Comparison of ENCODE assay signal across 8 cellular contexts in the genomic region with DNA sequence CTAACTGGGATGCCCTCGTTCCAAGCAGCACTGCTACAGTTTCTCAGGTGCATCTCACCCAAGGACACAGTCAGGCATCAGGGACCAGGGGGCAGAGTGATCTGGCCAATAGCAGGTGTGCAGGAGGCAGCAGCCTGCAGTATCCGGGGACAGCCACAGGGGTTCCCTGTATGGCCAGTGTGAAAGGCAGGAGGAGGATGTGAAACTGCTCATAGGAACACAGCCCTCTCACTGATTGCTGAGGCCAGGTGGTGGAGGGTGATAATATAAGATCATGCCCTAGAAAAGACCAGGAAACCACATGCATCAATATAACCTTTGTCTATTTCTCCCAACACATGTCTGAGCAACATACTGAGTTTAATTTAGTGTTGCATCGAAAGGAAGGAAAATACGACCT.
DNase-seq lines count a peak whose midpoint lies in the region; ATAC-seq and TF ChIP-seq lines count a peak whose summit lies in the region.

No MANE protein-coding gene starts in this region.

- H3K4me3 Mint-ChIP-seq in stimulated activated naive B cell treated with anti-CD40 and anti-IgM and Interleukin-4, amounts not matched to agents 10 μg/mL and 1 μg/mL and 100 μg/mL, for 72 hours: no peak overlapping the region
- no peak overlapping the region for H3K4me3 Mint-ChIP-seq in chondrocyte (ENCODE audit: unreplicated experiment)

- no peaks in the 10 kb centered on the region for H3K9me3 Mint-ChIP-seq in stimulated activated naive B cell treated with anti-CD40 and anti-IgM and Interleukin-4, amounts not matched to agents 10 μg/mL and 1 μg/mL and 100 μg/mL, for 72 hours
- H3K9me3 Mint-ChIP-seq in chondrocyte (ENCODE audit: low read depth): no peaks in the 10 kb centered on the region

- peaks cover 8 to 11% of the 10 kb centered on the region in 2 donors for H3K4me1 Mint-ChIP-seq in stimulated activated naive B cell treated with anti-CD40 and anti-IgM and Interleukin-4, amounts not matched to agents 10 μg/mL and 1 μg/mL and 100 μg/mL, for 72 hours
- H3K4me1 Mint-ChIP-seq in chondrocyte (ENCODE audit: low read depth): no peaks in the 10 kb centered on the region

- H3K36me3 Mint-ChIP-seq in stimulated activated naive B cell treated with anti-CD40 and anti-IgM and Interleukin-4, amounts not matched to agents 10 μg/mL and 1 μg/mL and 100 μg/mL, for 72 hours: no peaks in the 10 kb centered on the region
- H3K36me3 Mint-ChIP-seq in chondrocyte (ENCODE audit: low read depth): no peaks in the 10 kb centered on the region

- ATAC-seq in GM19455 (IDR thresholded peaks at IDR 0.05; ENCODE audit: unreplicated experiment) (peak; percentile 100), HG03280 (IDR thresholded peaks at IDR 0.05; ENCODE audit: unreplicated experiment) (peak; percentile 100), SK-N-SH treated with all-trans-retinoic acid at 6 μM for 48 hours (peak; percentile 70)
- ATAC-seq in stimulated activated naive B cell treated with anti-CD40 and anti-IgM and Interleukin-4, amounts not matched to agents 10 μg/mL and 1 μg/mL and 100 μg/mL, for 72 hours (replicated peaks): peak; percentile 100

- no peak overlapping the region for H3K27ac Mint-ChIP-seq in stimulated activated naive B cell treated with anti-CD40 and anti-IgM and Interleukin-4, amounts not matched to agents 10 μg/mL and 1 μg/mL and 100 μg/mL, for 72 hours
- no peak overlapping the region for H3K27ac Mint-ChIP-seq in chondrocyte (ENCODE audit: unreplicated experiment)

- no peak for TF ChIP-seq CTCF in chondrocyte (IDR thresholded peaks at IDR 0.05)

- DNase-seq in EL (peak; percentile 12), chondrocyte (ENCODE audit: low spot score) (no peak), hypothalamus (lab: John Stamatoyannopoulos, UW) (no peak)
- DNase-seq in stimulated activated naive B cell treated with anti-CD40 and anti-IgM and Interleukin-4, amounts not matched to agents 10 μg/mL and 1 μg/mL and 100 μg/mL, for 72 hours: peak; percentile 68
- no peak for DNase-seq in activated CD8-positive, alpha-beta memory T cell treated with anti-CD3 and anti-CD28 coated beads for 24 hours

- H3K27me3 Mint-ChIP-seq in stimulated activated naive B cell treated with anti-CD40 and anti-IgM and Interleukin-4, amounts not matched to agents 10 μg/mL and 1 μg/mL and 100 μg/mL, for 72 hours: no peaks in the 10 kb centered on the region
- H3K27me3 Mint-ChIP-seq in chondrocyte (ENCODE audit: low read depth): peaks cover 5% of the 10 kb centered on the region

TF ChIP-seq in SK-N-SH treated with all-trans-retinoic acid at 6 μM for 48 hours, 23 proteins besides CTCF, POLR2A, EP300 and RAD21:
- TF ChIP-seq, protein P1, sequence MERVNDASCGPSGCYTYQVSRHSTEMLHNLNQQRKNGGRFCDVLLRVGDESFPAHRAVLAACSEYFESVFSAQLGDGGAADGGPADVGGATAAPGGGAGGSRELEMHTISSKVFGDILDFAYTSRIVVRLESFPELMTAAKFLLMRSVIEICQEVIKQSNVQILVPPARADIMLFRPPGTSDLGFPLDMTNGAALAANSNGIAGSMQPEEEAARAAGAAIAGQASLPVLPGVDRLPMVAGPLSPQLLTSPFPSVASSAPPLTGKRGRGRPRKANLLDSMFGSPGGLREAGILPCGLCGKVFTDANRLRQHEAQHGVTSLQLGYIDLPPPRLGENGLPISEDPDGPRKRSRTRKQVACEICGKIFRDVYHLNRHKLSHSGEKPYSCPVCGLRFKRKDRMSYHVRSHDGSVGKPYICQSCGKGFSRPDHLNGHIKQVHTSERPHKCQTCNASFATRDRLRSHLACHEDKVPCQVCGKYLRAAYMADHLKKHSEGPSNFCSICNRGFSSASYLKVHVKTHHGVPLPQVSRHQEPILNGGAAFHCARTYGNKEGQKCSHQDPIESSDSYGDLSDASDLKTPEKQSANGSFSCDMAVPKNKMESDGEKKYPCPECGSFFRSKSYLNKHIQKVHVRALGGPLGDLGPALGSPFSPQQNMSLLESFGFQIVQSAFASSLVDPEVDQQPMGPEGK (CRISPR knock-in tag; IDR thresholded peaks at IDR 0.05; ENCODE audit: borderline replicate concordance): no peak
- TF ChIP-seq PPARA (CRISPR knock-in tag; IDR thresholded peaks at IDR 0.05; ENCODE audit: borderline replicate concordance) (no peak), ZFP3 (CRISPR knock-in tag; IDR thresholded peaks at IDR 0.05) (no peak), TOX (CRISPR knock-in tag; IDR thresholded peaks at IDR 0.05; ENCODE audit: borderline replicate concordance) (no peak), OSR1 (CRISPR knock-in tag; IDR thresholded peaks at IDR 0.05) (no peak)
- TF ChIP-seq, protein P2, sequence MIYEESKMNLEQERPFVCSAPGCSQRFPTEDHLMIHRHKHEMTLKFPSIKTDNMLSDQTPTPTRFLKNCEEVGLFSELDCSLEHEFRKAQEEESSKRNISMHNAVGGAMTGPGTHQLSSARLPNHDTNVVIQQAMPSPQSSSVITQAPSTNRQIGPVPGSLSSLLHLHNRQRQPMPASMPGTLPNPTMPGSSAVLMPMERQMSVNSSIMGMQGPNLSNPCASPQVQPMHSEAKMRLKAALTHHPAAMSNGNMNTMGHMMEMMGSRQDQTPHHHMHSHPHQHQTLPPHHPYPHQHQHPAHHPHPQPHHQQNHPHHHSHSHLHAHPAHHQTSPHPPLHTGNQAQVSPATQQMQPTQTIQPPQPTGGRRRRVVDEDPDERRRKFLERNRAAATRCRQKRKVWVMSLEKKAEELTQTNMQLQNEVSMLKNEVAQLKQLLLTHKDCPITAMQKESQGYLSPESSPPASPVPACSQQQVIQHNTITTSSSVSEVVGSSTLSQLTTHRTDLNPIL (CRISPR knock-in tag; IDR thresholded peaks at IDR 0.05; ENCODE audit: low read depth): no peak

Comparison
In these comparisons a context has a peak if more than half of its experiments do, and no peak if none do; other contexts are left out.
1. DNase-seq: peak in EL (single experiment) and stimulated activated naive B cell treated with anti-CD40 and anti-IgM and Interleukin-4, amounts not matched to agents 10 μg/mL and 1 μg/mL and 100 μg/mL, for 72 hours (single experiment); none in chondrocyte (single experiment), hypothalamus (0 of 51) and activated CD8-positive, alpha-beta memory T cell treated with anti-CD3 and anti-CD28 coated beads for 24 hours (single experiment).
2. Peak in every context shown above with its lines, with median percentiles within 50 percentile points of each other: ATAC-seq.